Comparison of ENCODE assay signal across 8 cellular contexts in genomic region chr11:67615455-67616430, GRCh38. TPM values are rescaled to one million over a fixed set of nuclear protein-coding genes. Genes with fewer than 3 reads are reported as not detected.
DNase-seq lines count a peak whose midpoint lies in the region; ATAC-seq, FAIRE-seq and TF ChIP-seq lines count a peak whose summit lies in the region.

No MANE protein-coding gene starts in this region.

- H3K36me3 ChIP-seq in endothelial cell of umbilical vein (ENCODE audit: control insufficient read depth in 2 of 2, extremely low read depth in 1 of 2, insufficient read depth in 2 of 2, low read length in 2 of 2): peaks cover 0 to 10% of the 10 kb centered on the region in 2 experiments
- peaks cover 26 to 27% of the 10 kb centered on the region in 2 experiments for H3K36me3 ChIP-seq in trophoblast cell (ENCODE audit: control insufficient read depth in 1 of 2, insufficient read depth in 2 of 2, low read length in 2 of 2)

- dilution Hi-C loops in endothelial cell of umbilical vein (cut with MboI; ENCODE audit: extremely low pct_ligation_motif_present, low sequenced_read_pairs): no loop called here

- CTCF ChIA-PET in WTC11 (lab: Charles Lee): interaction anchor here (0.6 to 10.2 kb wide), 10 partner anchors 10 to 130 kb away, joined by 3 to 200 read pairs (median 7); partner anchors contain the start of genes GSTP1 and NUDT8
- CTCF ChIA-PET in endothelial cell of umbilical vein (lab: Charles Lee): interaction anchor here (1.0 to 6.8 kb wide), 3 partner anchors 13 to 44 kb away, joined by 3 to 98 read pairs (median 3); partner anchors contain the start of gene NUDT8

- H3K27ac ChIP-seq in endothelial cell of umbilical vein (ENCODE audit: insufficient read depth, low read depth, low read length) (no peak overlapping the region), trophoblast cell (ENCODE audit: low read depth, low read length) (no peak overlapping the region)

- TF ChIP-seq POLR2A in endothelial cell of umbilical vein (IDR thresholded peaks at IDR 0.05; ENCODE audit: low read depth, low read length): no peak

- no peaks in the 10 kb centered on the region for H4K20me1 ChIP-seq in endothelial cell of umbilical vein (replicated peaks; ENCODE audit: control insufficient read depth, extremely low read depth, insufficient read depth, low read length)

- no peak overlapping the region for H2BK5ac ChIP-seq in trophoblast cell (ENCODE audit: low read depth, low read length, poor library complexity)

- H3K4ac ChIP-seq in trophoblast cell (ENCODE audit: low read depth, low read length): no peak overlapping the region

- no peak overlapping the region for H3K4me2 ChIP-seq in endothelial cell of umbilical vein (ENCODE audit: insufficient read depth, low read length)
- peak overlapping the region; percentile 13 for H3K4me2 ChIP-seq in trophoblast cell (ENCODE audit: low read length)

- no peak overlapping the region for H3K27ac Mint-ChIP-seq in WTC11

- H3K9me3 ChIP-seq in endothelial cell of umbilical vein (replicated peaks; ENCODE audit: control insufficient read depth, insufficient read depth, low read length): no peaks in the 10 kb centered on the region
- H3K9me3 ChIP-seq in trophoblast cell (ENCODE audit: insufficient read depth, low read depth, low read length): peaks cover 4% of the 10 kb centered on the region

- H4K8ac ChIP-seq in trophoblast cell (ENCODE audit: low read depth, low read length): no peak overlapping the region

- peak; percentile 69 for ATAC-seq in WTC11
- ATAC-seq in HG02623 (IDR thresholded peaks at IDR 0.05; ENCODE audit: unreplicated experiment): no peak
- ATAC-seq in HG03159 (IDR thresholded peaks at IDR 0.05; ENCODE audit: unreplicated experiment): no peak

- no peak overlapping the region for H2AK5ac ChIP-seq in trophoblast cell (ENCODE audit: low read length)

- no peak overlapping the region for H4K91ac ChIP-seq in trophoblast cell (ENCODE audit: low read depth, low read length)

- H2AFZ ChIP-seq in endothelial cell of umbilical vein (ENCODE audit: low read depth, low read length): no peak overlapping the region
- H2AFZ ChIP-seq in trophoblast cell (ENCODE audit: insufficient read depth, low read length, poor library complexity): no peak overlapping the region

- H3K4me1 ChIP-seq in endothelial cell of umbilical vein (ENCODE audit: control insufficient read depth, extremely low read depth, insufficient read depth, low read length) (no peaks in the 10 kb centered on the region), trophoblast cell (ENCODE audit: control insufficient read depth in 1 of 2, insufficient read depth in 2 of 2, low read length in 2 of 2) (peaks cover 10 to 11% of the 10 kb centered on the region in 2 experiments)

- no TSS peak for BruUV-seq in endothelial cell of umbilical vein (replicated peaks; lab: Mats Ljungman, UMichigan)

- no peak overlapping the region for H2BK12ac ChIP-seq in trophoblast cell (ENCODE audit: low read length)

- TF ChIP-seq CTCF in WTC11 (IDR thresholded peaks at IDR 0.05) (peak; percentile 45), endothelial cell of umbilical vein (IDR thresholded peaks at IDR 0.05; ENCODE audit: extremely low read depth in 1 of 2, insufficient read depth in 1 of 2, low read depth in 1 of 2, low read length in 2 of 2) (peak; percentile 57 to 68)

- H3K27me3 Mint-ChIP-seq in WTC11 (ENCODE audit: low read depth): peaks cover 40% of the 10 kb centered on the region

- no CpG with 5 or more reads among the region's 37 CpGs for WGBS in trophoblast cell (ENCODE audit: extremely low coverage, insufficient coverage, insufficient read length)

- no peaks in the 10 kb centered on the region for H3K9me1 ChIP-seq in endothelial cell of umbilical vein (replicated peaks; ENCODE audit: control insufficient read depth, extremely low read depth, insufficient read depth, low read length)

- POLR2A ChIA-PET in WTC11 (lab: Charles Lee) (interaction anchor here (3.3 kb wide), 1 partner anchor 14 kb away, joined by 13 read pairs; the partner anchor contains the start of gene NUDT8), endothelial cell of umbilical vein (lab: Charles Lee) (no interaction called here)

- H3K14ac ChIP-seq in trophoblast cell (ENCODE audit: low read length): no peak overlapping the region

- no peak overlapping the region for H3K4me3 ChIP-seq in endothelial cell of umbilical vein (replicated peaks in 1 of 3; ENCODE audit: insufficient read depth in 1 of 3, low read depth in 1 of 3, low read length in 3 of 3)
- no peak overlapping the region for H3K4me3 ChIP-seq in trophoblast cell (ENCODE audit: low read depth, low read length)

- no peaks in the 10 kb centered on the region; the same call in 1 of the 2 replicates for H3K9me3 Mint-ChIP-seq in WTC11

- H3K79me2 ChIP-seq in endothelial cell of umbilical vein (ENCODE audit: control insufficient read depth, insufficient read depth, low read length): no peaks in the 10 kb centered on the region
- no peaks in the 10 kb centered on the region for H3K79me2 ChIP-seq in trophoblast cell (ENCODE audit: control insufficient read depth, insufficient read depth, low read length, poor library complexity)

- 0 out of 2 replicates have a peak overlapping the region, but pooled peaks have one; percentile 18 for H3K4me3 Mint-ChIP-seq in WTC11

- intact Hi-C loops in endothelial cell of umbilical vein (cut with micrococcal nuclease): no loop called here

- peak; percentile 21 for FAIRE-seq in endothelial cell of umbilical vein (lab: Jason Lieb, UNC)

- no peak overlapping the region for H3K9ac ChIP-seq in endothelial cell of umbilical vein (replicated peaks; ENCODE audit: extremely low read depth, insufficient read depth, low read length)
- no peak overlapping the region for H3K9ac ChIP-seq in trophoblast cell (ENCODE audit: low read length)

- H2BK120ac ChIP-seq in trophoblast cell (ENCODE audit: insufficient read depth, low read length, poor library complexity): no peak overlapping the region

- H3K27me3 ChIP-seq in endothelial cell of umbilical vein (ENCODE audit: control insufficient read depth in 2 of 2, insufficient read depth in 2 of 2, low read length in 2 of 2): peaks cover 14 to 21% of the 10 kb centered on the region in 2 experiments
- peaks cover 3% of the 10 kb centered on the region for H3K27me3 ChIP-seq in trophoblast cell (ENCODE audit: insufficient read depth, low read length)

- H3K4me1 Mint-ChIP-seq in WTC11: peaks cover 47% of the 10 kb centered on the region

- no peak overlapping the region for H4K12ac ChIP-seq in trophoblast cell (ENCODE audit: low read depth, low read length)

- peaks cover 10% of the 10 kb centered on the region for H3K36me3 Mint-ChIP-seq in WTC11

- DNase-seq in EH (ENCODE audit: low read depth): peak; percentile 24
- DNase-seq in LHCN-M2 (ENCODE audit: low read depth): peak; percentile 11
- peak; percentile 81 for DNase-seq in WTC11 (ENCODE audit: low spot score)
- no peak for DNase-seq in endothelial cell of umbilical vein (ENCODE audit: low read depth, low spot score)
- peak; percentile 55 to 60 for DNase-seq in trophoblast cell
- no peak for DNase-seq in NCI-H1436 treated with DMSO at 0.1 percent for 48 hours (lab: John Stamatoyannopoulos, UW)

- H3K79me1 ChIP-seq in trophoblast cell (ENCODE audit: low read length): peaks cover 6% of the 10 kb centered on the region

- H3K23ac ChIP-seq in trophoblast cell (ENCODE audit: low read length): no peak overlapping the region

- no peak overlapping the region for H3K18ac ChIP-seq in trophoblast cell (ENCODE audit: low read length)

RNA-seq across cellular contexts. Expression of gene NDUFV1, which starts 9.0 kb away (rescaled TPM):
- total RNA-seq in LHCN-M2 (2014; rRNA removed): 192 and 232 TPM in 2 replicates
- 161 TPM for polyA plus RNA-seq in LHCN-M2 (2012)
- total RNA-seq in WTC11 (2021): 201 to 231 TPM (median 213 TPM) in 3 replicates
- total RNA-seq in endothelial cell of umbilical vein: 179 and 191 TPM in 2 replicates
- polyA plus RNA-seq in endothelial cell of umbilical vein: 203 and 204 TPM in 2 replicates
- polyA plus RNA-seq in endothelial cell of umbilical vein (2011; cell fraction: cytosol; rRNA removed): 105 and 135 TPM in 2 replicates
- 410 and 434 TPM in 2 replicates for polyA plus RNA-seq in endothelial cell of umbilical vein (2011; cell fraction: nucleus; rRNA removed)
- polyA plus RNA-seq in endothelial cell of umbilical vein (2012): 141 and 210 TPM in 2 replicates
- 89.3 and 124 TPM in 2 replicates for polyA minus RNA-seq in endothelial cell of umbilical vein
- polyA minus RNA-seq in endothelial cell of umbilical vein (2011; cell fraction: cytosol; rRNA and poly(A)+ RNA removed): 162 TPM
- 90.9 and 99.0 TPM in 2 replicates for polyA minus RNA-seq in endothelial cell of umbilical vein (2011; cell fraction: nucleus; rRNA and poly(A)+ RNA removed)
- polyA plus RNA-seq in trophoblast cell (2013): 61.7 and 64.8 TPM in 2 replicates

RNA-seq across cellular contexts. Expression of gene NUDT8, which starts 14.0 kb away (rescaled TPM):
- 7.5 and 19.8 TPM in 2 replicates for total RNA-seq in LHCN-M2 (2014; rRNA removed)
- polyA plus RNA-seq in LHCN-M2 (2012): 8.6 TPM
- 7.6 to 8.3 TPM (median 7.8 TPM) in 3 replicates for total RNA-seq in WTC11 (2021)
- total RNA-seq in endothelial cell of umbilical vein: 20.4 and 21.0 TPM in 2 replicates
- 14.1 and 16.3 TPM in 2 replicates for polyA plus RNA-seq in endothelial cell of umbilical vein
- polyA plus RNA-seq in endothelial cell of umbilical vein (2011; cell fraction: cytosol; rRNA removed): 6.5 and 8.1 TPM in 2 replicates
- polyA plus RNA-seq in endothelial cell of umbilical vein (2011; cell fraction: nucleus; rRNA removed): 7.4 and 8.0 TPM in 2 replicates
- 9.9 and 10.3 TPM in 2 replicates for polyA plus RNA-seq in endothelial cell of umbilical vein (2012)
- polyA minus RNA-seq in endothelial cell of umbilical vein: 1.7 and 3.6 TPM in 2 replicates
- 16.2 TPM for polyA minus RNA-seq in endothelial cell of umbilical vein (2011; cell fraction: cytosol; rRNA and poly(A)+ RNA removed)
- polyA minus RNA-seq in endothelial cell of umbilical vein (2011; cell fraction: nucleus; rRNA and poly(A)+ RNA removed): 1.2 and 3.1 TPM in 2 replicates
- 7.4 and 7.6 TPM in 2 replicates for polyA plus RNA-seq in trophoblast cell (2013)

RNA-seq across cellular contexts. Expression of gene TBX10, which starts 23.8 kb away (rescaled TPM):
- total RNA-seq in LHCN-M2 (2014; rRNA removed) (not detected in 2 replicates), WTC11 (2021) (0.21 TPM in 1 of 3 replicates, not detected in the others), endothelial cell of umbilical vein (not detected in 2 replicates)
- polyA plus RNA-seq in LHCN-M2 (2012): not detected
- polyA plus RNA-seq in endothelial cell of umbilical vein: not detected in 2 replicates
- polyA plus RNA-seq in endothelial cell of umbilical vein (2011; cell fraction: cytosol; rRNA removed): not detected in 2 replicates
- polyA plus RNA-seq in endothelial cell of umbilical vein (2011; cell fraction: nucleus; rRNA removed): not detected in 2 replicates
- polyA plus RNA-seq in endothelial cell of umbilical vein (2012): not detected in 2 replicates
- not detected in 2 replicates for polyA minus RNA-seq in endothelial cell of umbilical vein
- polyA minus RNA-seq in endothelial cell of umbilical vein (2011; cell fraction: cytosol; rRNA and poly(A)+ RNA removed): not detected
- not detected in 2 replicates for polyA minus RNA-seq in endothelial cell of umbilical vein (2011; cell fraction: nucleus; rRNA and poly(A)+ RNA removed)
- not detected in 2 replicates for polyA plus RNA-seq in trophoblast cell (2013)

RNA-seq across cellular contexts. Expression of gene GSTP1, which starts 32.1 kb away (rescaled TPM):
- 446 and 608 TPM in 2 replicates for total RNA-seq in LHCN-M2 (2014; rRNA removed)
- polyA plus RNA-seq in LHCN-M2 (2012): 1,046 TPM
- 1,404 to 1,452 TPM (median 1,412 TPM) in 3 replicates for total RNA-seq in WTC11 (2021)
- total RNA-seq in endothelial cell of umbilical vein: 962 and 997 TPM in 2 replicates
- 2,277 and 2,635 TPM in 2 replicates for polyA plus RNA-seq in endothelial cell of umbilical vein
- 1,590 and 1,808 TPM in 2 replicates for polyA plus RNA-seq in endothelial cell of umbilical vein (2011; cell fraction: cytosol; rRNA removed)
- 663 and 818 TPM in 2 replicates for polyA plus RNA-seq in endothelial cell of umbilical vein (2011; cell fraction: nucleus; rRNA removed)
- polyA plus RNA-seq in endothelial cell of umbilical vein (2012): 1,068 and 1,665 TPM in 2 replicates
- polyA minus RNA-seq in endothelial cell of umbilical vein: 785 and 809 TPM in 2 replicates
- polyA minus RNA-seq in endothelial cell of umbilical vein (2011; cell fraction: cytosol; rRNA and poly(A)+ RNA removed): not detected
- 157 and 190 TPM in 2 replicates for polyA minus RNA-seq in endothelial cell of umbilical vein (2011; cell fraction: nucleus; rRNA and poly(A)+ RNA removed)
- polyA plus RNA-seq in trophoblast cell (2013): 1,111 and 1,164 TPM in 2 replicates

RNA-seq across cellular contexts. Expression of gene ACY3, which starts 34.8 kb away (rescaled TPM):
- total RNA-seq in LHCN-M2 (2014; rRNA removed): 0.23 TPM in 1 of 2 replicates, not detected in the other
- polyA plus RNA-seq in LHCN-M2 (2012): not detected
- total RNA-seq in WTC11 (2021): 0.27 TPM in 1 of 3 replicates, not detected in the others
- total RNA-seq in endothelial cell of umbilical vein: not detected in 2 replicates
- polyA plus RNA-seq in endothelial cell of umbilical vein: not detected in 2 replicates
- not detected in 2 replicates for polyA plus RNA-seq in endothelial cell of umbilical vein (2011; cell fraction: cytosol; rRNA removed)
- not detected in 2 replicates for polyA plus RNA-seq in endothelial cell of umbilical vein (2011; cell fraction: nucleus; rRNA removed)
- not detected in 2 replicates for polyA plus RNA-seq in endothelial cell of umbilical vein (2012)
- polyA minus RNA-seq in endothelial cell of umbilical vein: not detected in 2 replicates
- not detected for polyA minus RNA-seq in endothelial cell of umbilical vein (2011; cell fraction: cytosol; rRNA and poly(A)+ RNA removed)
- polyA minus RNA-seq in endothelial cell of umbilical vein (2011; cell fraction: nucleus; rRNA and poly(A)+ RNA removed): not detected in 2 replicates
- not detected in 2 replicates for polyA plus RNA-seq in trophoblast cell (2013)

Comparison
In these comparisons a context has a peak if more than half of its experiments do, and no peak if none do; other contexts are left out.
1. DNase-seq: peak in EH (single experiment), LHCN-M2 (single experiment), WTC11 (single experiment) and trophoblast cell (2 of 2); none in endothelial cell of umbilical vein (single experiment) and NCI-H1436 treated with DMSO at 0.1 percent for 48 hours (single experiment).